Comparison of ENCODE assay signal across 14 cellular contexts in the genomic region with DNA sequence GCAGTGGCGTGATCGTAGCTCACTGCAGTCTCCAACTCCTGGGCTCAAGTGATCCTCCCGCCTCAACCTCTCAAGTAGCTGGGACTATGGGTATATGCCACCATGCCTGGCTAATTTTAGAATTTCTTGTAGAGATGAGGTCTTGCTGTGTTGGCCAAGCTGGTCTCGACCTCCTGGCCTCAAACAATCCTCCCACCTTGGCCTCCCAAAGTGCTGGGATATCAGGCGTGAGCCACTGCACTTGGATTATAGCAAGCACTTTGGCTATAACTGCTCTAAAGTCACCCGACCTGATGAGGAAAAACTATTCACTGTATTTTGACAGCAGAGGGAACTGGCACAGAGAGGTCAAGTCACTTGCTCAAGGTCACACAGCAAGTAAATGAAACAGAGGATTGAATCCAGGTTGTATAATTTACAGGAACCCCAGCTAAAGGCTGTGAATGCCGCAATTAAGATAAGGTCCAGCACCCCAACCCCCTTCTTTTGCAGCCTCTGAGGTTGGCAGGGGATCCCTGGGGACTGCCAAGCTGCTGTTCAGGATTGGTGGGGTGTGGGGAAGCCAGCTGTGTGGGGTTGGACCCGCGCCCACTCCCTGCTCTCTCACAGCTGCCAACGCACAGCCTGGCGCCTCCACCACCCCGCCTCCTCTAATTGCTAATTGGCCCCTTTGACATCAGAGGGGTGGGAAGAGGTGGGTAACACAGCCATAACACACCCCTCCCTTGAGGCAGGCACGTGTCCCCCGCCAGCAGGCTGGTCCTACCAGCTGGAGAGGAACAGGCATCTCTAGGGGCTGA. TPM values are rescaled to one million over a fixed set of nuclear protein-coding genes. Genes with fewer than 3 reads are reported as not detected.
DNase-seq lines count a peak whose midpoint lies in the region; ATAC-seq and TF ChIP-seq lines count a peak whose summit lies in the region.
"Had no signal": no experiment of that assay in that cellular context is flagged by ENCODE, and none has a peak within 500 bp of the region (broad histone marks: within the 10 kb centered on the region; RNA-seq: fewer than 3 reads in every experiment).

No MANE protein-coding gene starts in this region.

- H3K9ac ChIP-seq in SK-N-MC (ENCODE audit: insufficient read length) = no peak overlapping the region

- intact Hi-C loops in naive thymus-derived CD4-positive, alpha-beta T cell (cut with micrococcal nuclease) = no loop called here
- intact Hi-C loops in left lung (cut with DNase I) = no loop called here

- H3K36me3 ChIP-seq in SK-N-MC (ENCODE audit: insufficient read depth, low read length) (no peaks in the 10 kb centered on the region), hepatocyte (replicated peaks; ENCODE audit: insufficient read depth, low read depth) (no peaks in the 10 kb centered on the region), left lung (no peaks in the 10 kb centered on the region)
- H3K36me3 ChIP-seq in naive thymus-derived CD4-positive, alpha-beta T cell (ENCODE audit: control insufficient read depth in 2 of 3, insufficient read depth in 3 of 3, low read length in 3 of 3) = peaks cover 0 to 46% (median 0%) of the 10 kb centered on the region in 3 experiments
- H3K36me3 ChIP-seq: adrenal gland, left ventricle myocardium inferior had no signal

- H3K4me2 ChIP-seq in hepatocyte = no peak overlapping the region

- TF ChIP-seq CTCF in hepatocyte (IDR thresholded peaks at IDR 0.05; ENCODE audit: poor library complexity) (no peak), left lung (IDR thresholded peaks at IDR 0.05) (no peak)

- ATAC-seq in naive thymus-derived CD4-positive, alpha-beta T cell = peak; percentile 29
- ATAC-seq in GM19452 (IDR thresholded peaks at IDR 0.05; ENCODE audit: unreplicated experiment) (no peak), left lung (no peak)
- ATAC-seq: Panc1 had no signal

- H3K4me3 ChIP-seq in SK-N-MC = peak overlapping the region; percentile 12; the same call in 1 of the 2 replicates
- no peak overlapping the region for H3K4me3 ChIP-seq in naive thymus-derived CD4-positive, alpha-beta T cell (ENCODE audit: low read length)
- no peak overlapping the region for H3K4me3 ChIP-seq in hepatocyte
- H3K4me3 ChIP-seq in left lung = no peak overlapping the region
- H3K4me3 ChIP-seq: adrenal gland, left ventricle myocardium inferior had no signal

- H3K27me3 ChIP-seq in naive thymus-derived CD4-positive, alpha-beta T cell (ENCODE audit: control insufficient read depth in 2 of 2, insufficient read depth in 2 of 2, low read length in 2 of 2) = no peaks in the 10 kb centered on the region
- no peaks in the 10 kb centered on the region for H3K27me3 ChIP-seq in hepatocyte
- peaks cover 0 to 52% of the 10 kb centered on the region in 2 donors for H3K27me3 ChIP-seq in left lung
- H3K27me3 ChIP-seq: adrenal gland had no signal

- no peaks in the 10 kb centered on the region for H4K20me1 ChIP-seq in hepatocyte (ENCODE audit: insufficient read depth, poor library complexity, severe bottlenecking)

- H3K4me1 Mint-ChIP-seq in naive thymus-derived CD4-positive, alpha-beta T cell = peaks cover 7 to 39% (median 14%) of the 10 kb centered on the region in 7 donors

- no peaks in the 10 kb centered on the region for H3K79me2 ChIP-seq in hepatocyte

- no peak overlapping the region for H2AFZ ChIP-seq in hepatocyte

- POLR2A ChIA-PET in naive thymus-derived CD4-positive, alpha-beta T cell (lab: Charles Lee) = interaction anchor here (0.6 to 1.6 kb wide), 4 partner anchors 18 to 126 kb away, joined by 3 to 7 read pairs (median 4); partner anchors contain the start of genes MPND and YJU2

- H3K4me3 Mint-ChIP-seq in naive thymus-derived CD4-positive, alpha-beta T cell = no peak overlapping the region
- H3K4me3 Mint-ChIP-seq: activated CD4-positive, alpha-beta T cell treated with anti-CD3 and anti-CD28 coated beads, Interleukin-2, amount 10 ng/mL, durations not matched to agents 24 days and 14 days had no signal

- H3K9me3 ChIP-seq in SK-N-MC (ENCODE audit: low read depth, low read length) (no peaks in the 10 kb centered on the region), hepatocyte (ENCODE audit: low read depth) (no peaks in the 10 kb centered on the region), left lung (no peaks in the 10 kb centered on the region)
- H3K9me3 ChIP-seq in naive thymus-derived CD4-positive, alpha-beta T cell (ENCODE audit: control insufficient read depth in 2 of 3, low read length in 3 of 3) = no peaks in the 10 kb centered on the region
- H3K9me3 ChIP-seq: adrenal gland, left ventricle myocardium inferior had no signal

- CTCF ChIA-PET in naive thymus-derived CD4-positive, alpha-beta T cell (lab: Charles Lee) = interaction anchor here (1.1 kb wide), 1 partner anchor 21 kb away, joined by 4 read pairs; no protein-coding TSS in a partner anchor

- DNase-seq in DMS79 treated with DMSO at 0.1 percent for 48 hours (lab: John Stamatoyannopoulos, UW) (peak; percentile 76), NCI-H146 treated with DMSO at 0.1 percent for 48 hours (lab: John Stamatoyannopoulos, UW; ENCODE audit: unreplicated experiment) (peak; percentile 5), SK-N-MC (ENCODE audit: low read depth, low spot score) (peak; percentile 32), hepatocyte (ENCODE audit: low spot score) (no peak), left lung (no peak)
- no peak for DNase-seq in naive thymus-derived CD4-positive, alpha-beta T cell
- DNase-seq in activated CD4-positive, alpha-beta T cell treated with anti-CD3 and anti-CD28 coated beads for 4 hours = no peak
- DNase-seq: activated CD4-positive, alpha-beta T cell treated with anti-CD3 and anti-CD28 coated beads, Interleukin-2, amount 10 ng/mL, durations not matched to agents 24 days and 14 days; adrenal gland; left ventricle myocardium inferior; stimulated activated CD8-positive, alpha-beta memory T cell treated with anti-CD3 and anti-CD28 coated beads, Interleukin-4, amount 100 ng/mL, for 48 hours had no signal

- H3K4me1 ChIP-seq in naive thymus-derived CD4-positive, alpha-beta T cell (ENCODE audit: control insufficient read depth in 2 of 2, insufficient read depth in 2 of 2, low read length in 2 of 2) = peaks cover 0 to 9% of the 10 kb centered on the region in 2 donors
- no peaks in the 10 kb centered on the region for H3K4me1 ChIP-seq in hepatocyte (ENCODE audit: insufficient read depth)
- no peaks in the 10 kb centered on the region for H3K4me1 ChIP-seq in left lung
- H3K4me1 ChIP-seq: adrenal gland, left ventricle myocardium inferior had no signal

- H3K36me3 Mint-ChIP-seq in naive thymus-derived CD4-positive, alpha-beta T cell = peaks cover 0 to 16% (median under 1%) of the 10 kb centered on the region in 5 donors

- no peak overlapping the region for H3K27ac ChIP-seq in SK-N-MC
- no peak overlapping the region for H3K27ac ChIP-seq in naive thymus-derived CD4-positive, alpha-beta T cell (ENCODE audit: low read depth, low read length)
- H3K27ac ChIP-seq in hepatocyte = no peak overlapping the region
- H3K27ac ChIP-seq in left lung = no peak overlapping the region
- H3K27ac ChIP-seq: adrenal gland, epithelial cell of prostate, left ventricle myocardium inferior had no signal

- H3K27me3 Mint-ChIP-seq in naive thymus-derived CD4-positive, alpha-beta T cell = no peaks in the 10 kb centered on the region
- H3K27me3 Mint-ChIP-seq: activated CD4-positive, alpha-beta T cell treated with anti-CD3 and anti-CD28 coated beads, Interleukin-2, amount 10 ng/mL, durations not matched to agents 24 days and 14 days had no signal

- H3K27ac Mint-ChIP-seq in naive thymus-derived CD4-positive, alpha-beta T cell = peak overlapping the region in 2 of 9 donors; percentile 36 to 53
- H3K27ac Mint-ChIP-seq: activated CD4-positive, alpha-beta T cell treated with anti-CD3 and anti-CD28 coated beads, Interleukin-2, amount 10 ng/mL, durations not matched to agents 24 days and 14 days had no signal

- H3K9me3 Mint-ChIP-seq in naive thymus-derived CD4-positive, alpha-beta T cell = peaks cover 0 to 1% (median 0%) of the 10 kb centered on the region in 11 donors
- H3K9me3 Mint-ChIP-seq: activated CD4-positive, alpha-beta T cell treated with anti-CD3 and anti-CD28 coated beads, Interleukin-2, amount 10 ng/mL, durations not matched to agents 24 days and 14 days had no signal

- WGBS in hepatocyte (ENCODE audit: low lambda C conversion rate, missing lambda C conversion rate) = 71% methylated on average over 12 of the region's 14 CpGs

- H3K9me2 ChIP-seq in hepatocyte (replicated peaks; ENCODE audit: insufficient read depth) = no peaks in the 10 kb centered on the region

RNA-seq across cellular contexts. Expression of gene TMIGD2, which starts 6.0 kb away (rescaled TPM):
- 10 to 100 TPM; 22.3 to 50.5 (median 40.0) TPM for total RNA-seq in naive thymus-derived CD4-positive, alpha-beta T cell
- polyA plus RNA-seq in naive thymus-derived CD4-positive, alpha-beta T cell = 100 to 1,000 TPM in 1 of 2 donors, 10 to 100 TPM in 1; 99.4 to 107 TPM
- total RNA-seq in hepatocyte (not detected in 2 replicates), left lung (under 1 TPM; 0.71 to 0.85 TPM)
- 0.55 TPM in 1 of 2 replicates, not detected in the other for polyA plus RNA-seq in hepatocyte
- total RNA-seq: left ventricle myocardium inferior had no signal

RNA-seq across cellular contexts. Expression of gene FSD1, which starts 8.2 kb away (rescaled TPM):
- 10 to 100 TPM in 1 of 5 experiments, 1 to 10 TPM in 4; 1.8 to 18.9 (median 3.4) TPM for total RNA-seq in naive thymus-derived CD4-positive, alpha-beta T cell
- polyA plus RNA-seq in naive thymus-derived CD4-positive, alpha-beta T cell = 1 to 10 TPM in 1 of 2 donors, under 1 TPM in 1; 0.95 to 2.0 TPM
- 1.2 and 6.3 TPM in 2 replicates for total RNA-seq in hepatocyte
- 2.4 and 2.8 TPM in 2 replicates for polyA plus RNA-seq in hepatocyte
- under 1 TPM in 1 of 2 donors, not detected in 1; 0.55 TPM for total RNA-seq in left lung
- total RNA-seq: left ventricle myocardium inferior had no signal

RNA-seq across cellular contexts. Expression of gene SHD, which starts 17.1 kb away (rescaled TPM):
- total RNA-seq in naive thymus-derived CD4-positive, alpha-beta T cell = 1 to 10 TPM in 1 of 5 experiments, not detected in 4; 2.3 TPM
- polyA plus RNA-seq in naive thymus-derived CD4-positive, alpha-beta T cell = not detected
- 0.08 TPM in 1 of 2 replicates, not detected in the other for total RNA-seq in hepatocyte
- 3.4 and 4.6 TPM in 2 replicates for polyA plus RNA-seq in hepatocyte
- not detected for total RNA-seq in left lung
- total RNA-seq: activated CD4-positive, alpha-beta T cell treated with anti-CD3 and anti-CD28 coated beads, Interleukin-2, amount 10 ng/mL, durations not matched to agents 24 days and 14 days had no signal

RNA-seq across cellular contexts. Expression of gene STAP2, which starts 42.5 kb away (rescaled TPM):
- 10 to 100 TPM in 1 of 5 experiments, 1 to 10 TPM in 4; 2.6 to 11.8 (median 4.5) TPM for total RNA-seq in naive thymus-derived CD4-positive, alpha-beta T cell
- 1 to 10 TPM; 2.4 to 4.9 TPM for polyA plus RNA-seq in naive thymus-derived CD4-positive, alpha-beta T cell
- total RNA-seq in hepatocyte (27.5 and 28.1 TPM in 2 replicates), left lung (10 to 100 TPM; 14.1 to 28.1 TPM)
- polyA plus RNA-seq in hepatocyte = 34.4 and 45.2 TPM in 2 replicates

RNA-seq across cellular contexts. Expression of gene MPND, which starts 47.2 kb away (rescaled TPM):
- 10 to 100 TPM in 4 of 5 experiments, 1 to 10 TPM in 1; 9.5 to 24.4 (median 20.0) TPM for total RNA-seq in naive thymus-derived CD4-positive, alpha-beta T cell
- 1 to 10 TPM; 4.0 to 6.7 TPM for polyA plus RNA-seq in naive thymus-derived CD4-positive, alpha-beta T cell
- total RNA-seq in hepatocyte (11.2 and 16.6 TPM in 2 replicates), left lung (10 to 100 TPM; 21.9 to 31.3 TPM)
- 17.0 and 21.9 TPM in 2 replicates for polyA plus RNA-seq in hepatocyte

Comparison
In these comparisons a context has a peak if more than half of its experiments do, and no peak if none do; other contexts are left out.
1. DNase-seq: peak in DMS79 treated with DMSO at 0.1 percent for 48 hours (single experiment), NCI-H146 treated with DMSO at 0.1 percent for 48 hours (single experiment) and SK-N-MC (single experiment); none in naive thymus-derived CD4-positive, alpha-beta T cell (0 of 9), activated CD4-positive, alpha-beta T cell treated with anti-CD3 and anti-CD28 coated beads for 4 hours (0 of 2), hepatocyte (single experiment) and left lung (0 of 2).
2. RNA of gene TMIGD2, which starts 6.0 kb away (total RNA-seq): 22.3 to 50.5 TPM in naive thymus-derived CD4-positive, alpha-beta T cell; 0.71 to 0.85 TPM in left lung and not detected in hepatocyte; every median in the first group is over 10 times any median in the second.